Comparison of ENCODE assay signal across 10 cellular contexts in genomic region chrX:16239211-16239610, GRCh38.
DNase-seq lines count a peak whose midpoint lies in the region; ATAC-seq, FAIRE-seq and TF ChIP-seq lines count a peak whose summit lies in the region.
"Had no signal": no experiment of that assay in that cellular context is flagged by ENCODE, and none has a peak within 500 bp of the region (broad histone marks: within the 10 kb centered on the region; RNA-seq: fewer than 3 reads in every experiment).

No MANE protein-coding gene starts in this region.

- intact Hi-C loops in cardiac septum (cut with DNase I), result no loop called here

- H3K4me3 ChIP-seq in keratinocyte (ENCODE audit: control insufficient read depth in 2 of 3, extremely low read depth in 1 of 3, insufficient read depth in 2 of 3, low read depth in 1 of 3, low read length in 3 of 3), result no peak overlapping the region
- H3K4me3 ChIP-seq: left lung had no signal

- no peak for TF ChIP-seq POLR2A in H54 (IDR thresholded peaks at IDR 0.05; ENCODE audit: low read depth, low read length)

- no peak overlapping the region for H3K9ac ChIP-seq in keratinocyte (ENCODE audit: control insufficient read depth, extremely low read depth, insufficient read depth, low read length)
- H3K9ac ChIP-seq: KMS-11 had no signal

- CTCF ChIA-PET in RWPE1 (lab: Yijun Ruan, JAX), result interaction anchor here (0.7 kb wide), 1 partner anchor 10 kb away, joined by 3 read pairs; no protein-coding TSS in a partner anchor

- no peaks in the 10 kb centered on the region for H3K9me1 ChIP-seq in keratinocyte (ENCODE audit: control insufficient read depth, extremely low read depth, insufficient read depth, low read length)

- H3K36me3 ChIP-seq in keratinocyte (ENCODE audit: control insufficient read depth in 2 of 2, extremely low read depth in 1 of 2, insufficient read depth in 2 of 2, low read length in 2 of 2), result no peaks in the 10 kb centered on the region
- H3K36me3 ChIP-seq: left lung had no signal

- DNase-seq in H54 (ENCODE audit: insufficient read length, low spot score) (peak; percentile 10), RWPE1 (ENCODE audit: low spot score) (peak; percentile 52), keratinocyte (ENCODE audit: low read depth, low spot score) (peak; percentile 38), T1000 (lab: John Stamatoyannopoulos, UW) (no peak), cardiac septum (ENCODE audit: low spot score) (no peak), SK-N-DZ (ENCODE audit: low spot score) (no peak)
- DNase-seq: left lung had no signal

- TF ChIP-seq CTCF in RWPE1 (conservative IDR thresholded peaks at IDR 0.05; ENCODE audit: low read depth), result no peak
- no peak for TF ChIP-seq CTCF in keratinocyte (optimal IDR thresholded peaks at IDR 0.05 in 1 of 3, IDR thresholded peaks at IDR 0.05 in 1 of 3, conservative IDR thresholded peaks at IDR 0.05 in 1 of 3; ENCODE audit: extremely low read depth in 1 of 3, insufficient read depth in 2 of 3, low read length in 3 of 3)

- H3K4me1 ChIP-seq in keratinocyte (ENCODE audit: control insufficient read depth, extremely low read depth, insufficient read depth, low read length), result peaks cover 4% of the 10 kb centered on the region
- H3K4me1 ChIP-seq: left lung had no signal

- ATAC-seq in GM18498 (IDR thresholded peaks at IDR 0.05; ENCODE audit: unreplicated experiment) (peak; percentile 83), HG02970 (IDR thresholded peaks at IDR 0.05; ENCODE audit: low FRiP score, unreplicated experiment) (no peak)
- ATAC-seq: left lung had no signal

- H3K79me2 ChIP-seq in keratinocyte (ENCODE audit: control insufficient read depth, insufficient read depth, low read length), result no peaks in the 10 kb centered on the region

- no peaks in the 10 kb centered on the region for H4K20me1 ChIP-seq in keratinocyte (ENCODE audit: control insufficient read depth, extremely low read depth, insufficient read depth, low read length)

- H3K9me3 ChIP-seq in keratinocyte (ENCODE audit: control insufficient read depth, low read depth, low read length), result no peaks in the 10 kb centered on the region
- H3K9me3 ChIP-seq: left lung had no signal

- POLR2A ChIA-PET in RWPE1 (lab: Yijun Ruan, JAX; ENCODE audit: low non-redundant PET), result no interaction called here

- no peak overlapping the region for H3K27ac ChIP-seq in RWPE1
- no peak overlapping the region for H3K27ac ChIP-seq in keratinocyte (ENCODE audit: control insufficient read depth, insufficient read depth, low read length)
- H3K27ac ChIP-seq: KMS-11, left lung had no signal

- dilution Hi-C loops in keratinocyte (cut with MboI; ENCODE audit: extremely low pct_ligation_motif_present, low sequenced_read_pairs), result no loop called here

- no peak overlapping the region for H3K4me2 ChIP-seq in keratinocyte (ENCODE audit: control insufficient read depth, extremely low read depth, insufficient read depth, low read depth, low read length)
- H3K4me2 ChIP-seq: KMS-11 had no signal

- no peaks in the 10 kb centered on the region for H3K27me3 ChIP-seq in keratinocyte (ENCODE audit: control insufficient read depth, extremely low read depth, insufficient read depth, low read length)
- H3K27me3 ChIP-seq: left lung had no signal

- FAIRE-seq in H54 (lab: Jason Lieb, UNC) (no peak), keratinocyte (lab: Jason Lieb, UNC) (peak; percentile 91)

- no peak overlapping the region for H2AFZ ChIP-seq in keratinocyte (ENCODE audit: control insufficient read depth, low read length)

Comparison
In these comparisons a context has a peak if more than half of its experiments do, and no peak if none do; other contexts are left out.
1. DNase-seq: peak in H54 (single experiment), RWPE1 (single experiment) and keratinocyte (single experiment); none in T1000 (single experiment), cardiac septum (single experiment) and SK-N-DZ (single experiment).